ENCODE assay signal across 1 cellular context in genomic region chr20:2839732-2840137, GRCh38.
TF ChIP-seq lines count a peak whose summit lies in the region.

No MANE protein-coding gene starts in this region.

TF ChIP-seq in liver, 16 proteins besides CTCF, POLR2A, EP300 and RAD21 (continued from another document):
- TF ChIP-seq MAX (IDR thresholded peaks at IDR 0.05), result no peak
- no peak for TF ChIP-seq NR2F2 (IDR thresholded peaks at IDR 0.05)
- TF ChIP-seq YY1 (IDR thresholded peaks at IDR 0.05), result no peak
- TF ChIP-seq HNF4G (IDR thresholded peaks at IDR 0.05), result no peak
- TF ChIP-seq FOXA2 (IDR thresholded peaks at IDR 0.05), result no peak
- no peak for TF ChIP-seq JUND (IDR thresholded peaks at IDR 0.05)
- TF ChIP-seq FOXA1 (IDR thresholded peaks at IDR 0.05), result no peak
